Comparison of ENCODE assay signal across 10 cellular contexts in genomic region chr22:26573026-26573662, GRCh38. TPM values are rescaled to one million over a fixed set of nuclear protein-coding genes. Genes with fewer than 3 reads are reported as not detected.
A peak's percentile ranks its signal among the peaks of the same experiment; 100 is the strongest.
DNase-seq lines count a peak whose midpoint lies in the region; ATAC-seq and TF ChIP-seq lines count a peak whose summit lies in the region.
"Had no signal": no experiment of that assay in that cellular context is flagged by ENCODE, and none has a peak within 500 bp of the region (broad histone marks: within the 10 kb centered on the region; RNA-seq: fewer than 3 reads in every experiment).

No MANE protein-coding gene starts in this region.

- H3K4me3 ChIP-seq in psoas muscle = no peak overlapping the region

- CTCF ChIA-PET in activated CD8-positive, alpha-beta memory T cell treated with anti-CD3 and anti-CD28 coated beads, Interleukin-2, amount 10 ng/mL, durations not matched to agents 7 days and 5 days (lab: Charles Lee) = interaction anchor here (1.5 kb wide), 1 partner anchor 11 kb away, joined by 4 read pairs; no protein-coding TSS in a partner anchor

- H3K27ac ChIP-seq in psoas muscle = no peak overlapping the region

- no peak for TF ChIP-seq CTCF in psoas muscle (IDR thresholded peaks at IDR 0.05)

- WGBS in psoas muscle, 3 donors = 71 to 75% (median 74%) methylated on average over 10 of the region's 10 CpGs

- intact Hi-C loops in head of caudate nucleus (cut with DNase I) (no loop called here), psoas muscle (cut with DNase I) (no loop called here)

- peak; percentile 30 for ATAC-seq in T-helper 17 cell
- no peak for ATAC-seq in psoas muscle
- ATAC-seq in activated CD8-positive, alpha-beta memory T cell treated with anti-CD3 and anti-CD28 coated beads, Interleukin-2, amount 10 ng/mL, durations not matched to agents 7 days and 5 days = no peak

- peak; percentile 57 for DNase-seq in EH (ENCODE audit: low read depth)
- DNase-seq in T-helper 17 cell = no peak
- peak in 25 of 42 donors; percentile 13 to 68 (median 38) for DNase-seq in head of caudate nucleus
- peak; percentile 35 to 69 for DNase-seq in psoas muscle
- DNase-seq in activated CD8-positive, alpha-beta memory T cell treated with anti-CD3 and anti-CD28 coated beads, Interleukin-2, amount 10 ng/mL, durations not matched to agents 7 days and 5 days = no peak
- DNase-seq in central memory CD4-positive, alpha-beta T cell = no peak
- no peak for DNase-seq in GM03348 (ENCODE audit: low spot score)
- no peak for DNase-seq in DMS 273 (lab: John Stamatoyannopoulos, UW; ENCODE audit: unreplicated experiment)
- DNase-seq: NCI-H146 had no signal

- H3K9me3 ChIP-seq in T-helper 17 cell (ENCODE audit: control insufficient read depth, low read length, poor library complexity, severe bottlenecking) = no peaks in the 10 kb centered on the region
- H3K9me3 ChIP-seq in psoas muscle = no peaks in the 10 kb centered on the region

- H3K27ac Mint-ChIP-seq in T-helper 17 cell = peak overlapping the region; percentile 51
- no peak overlapping the region for H3K27ac Mint-ChIP-seq in activated CD8-positive, alpha-beta memory T cell treated with anti-CD3 and anti-CD28 coated beads, Interleukin-2, amount 10 ng/mL, durations not matched to agents 7 days and 5 days
- H3K27ac Mint-ChIP-seq: progenitor cell of endocrine pancreas had no signal

- H3K36me3 ChIP-seq in psoas muscle (ENCODE audit: insufficient read depth in 1 of 2, low read depth in 1 of 2) = no peaks in the 10 kb centered on the region

- H3K9me3 Mint-ChIP-seq in activated CD8-positive, alpha-beta memory T cell treated with anti-CD3 and anti-CD28 coated beads, Interleukin-2, amount 10 ng/mL, durations not matched to agents 7 days and 5 days (ENCODE audit: low read depth) = no peaks in the 10 kb centered on the region

- peaks cover 9% of the 10 kb centered on the region for H3K36me3 Mint-ChIP-seq in T-helper 17 cell (ENCODE audit: low read depth)
- H3K36me3 Mint-ChIP-seq in activated CD8-positive, alpha-beta memory T cell treated with anti-CD3 and anti-CD28 coated beads, Interleukin-2, amount 10 ng/mL, durations not matched to agents 7 days and 5 days = peaks cover 35% of the 10 kb centered on the region

- H3K4me3 Mint-ChIP-seq in T-helper 17 cell = no peak overlapping the region
- H3K4me3 Mint-ChIP-seq in activated CD8-positive, alpha-beta memory T cell treated with anti-CD3 and anti-CD28 coated beads, Interleukin-2, amount 10 ng/mL, durations not matched to agents 7 days and 5 days = no peak overlapping the region

- H3K27me3 Mint-ChIP-seq in T-helper 17 cell = no peaks in the 10 kb centered on the region
- no peaks in the 10 kb centered on the region for H3K27me3 Mint-ChIP-seq in activated CD8-positive, alpha-beta memory T cell treated with anti-CD3 and anti-CD28 coated beads, Interleukin-2, amount 10 ng/mL, durations not matched to agents 7 days and 5 days
- H3K27me3 Mint-ChIP-seq: progenitor cell of endocrine pancreas had no signal

- H3K27me3 ChIP-seq in psoas muscle (ENCODE audit: insufficient read depth in 3 of 3, low read length in 2 of 3) = no peaks in the 10 kb centered on the region

- peaks cover 48% of the 10 kb centered on the region for H3K4me1 Mint-ChIP-seq in T-helper 17 cell
- H3K4me1 Mint-ChIP-seq in activated CD8-positive, alpha-beta memory T cell treated with anti-CD3 and anti-CD28 coated beads, Interleukin-2, amount 10 ng/mL, durations not matched to agents 7 days and 5 days = peaks cover 58% of the 10 kb centered on the region

- peaks cover 31% of the 10 kb centered on the region for H3K4me1 ChIP-seq in psoas muscle

RNA-seq across cellular contexts. Expression of gene TPST2, which starts 16.8 kb away (rescaled TPM):
- total RNA-seq in T-helper 17 cell (10 to 100 TPM; 18.2 to 40.7 TPM), psoas muscle (10 to 100 TPM; 22.1 to 41.3 (median 28.5) TPM)
- polyA plus RNA-seq in psoas muscle = 10 to 100 TPM; 30.5 to 76.4 (median 46.9) TPM
- total RNA-seq in activated CD8-positive, alpha-beta memory T cell treated with anti-CD3 and anti-CD28 coated beads, Interleukin-2, amount 10 ng/mL, durations not matched to agents 7 days and 5 days = 10 to 100 TPM; 61.6 to 81.6 TPM

RNA-seq across cellular contexts. Expression of gene CRYBB1, which starts 44.7 kb away (rescaled TPM):
- total RNA-seq in T-helper 17 cell (not detected), psoas muscle (under 1 TPM in 3 of 4 donors, not detected in 1; 0.22 to 0.25 (median 0.25) TPM)
- under 1 TPM in 2 of 3 donors, not detected in 1; 0.14 to 0.21 TPM for polyA plus RNA-seq in psoas muscle
- under 1 TPM in 1 of 2 experiments, not detected in 1; 0.38 TPM for total RNA-seq in activated CD8-positive, alpha-beta memory T cell treated with anti-CD3 and anti-CD28 coated beads, Interleukin-2, amount 10 ng/mL, durations not matched to agents 7 days and 5 days
- total RNA-seq: progenitor cell of endocrine pancreas had no signal

RNA-seq across cellular contexts. Expression of gene CRYBA4, which starts 48.6 kb away (rescaled TPM):
- not detected for total RNA-seq in T-helper 17 cell
- total RNA-seq in psoas muscle = not detected
- not detected for polyA plus RNA-seq in psoas muscle
- under 1 TPM in 1 of 2 experiments, not detected in 1; 0.38 TPM for total RNA-seq in activated CD8-positive, alpha-beta memory T cell treated with anti-CD3 and anti-CD28 coated beads, Interleukin-2, amount 10 ng/mL, durations not matched to agents 7 days and 5 days
- total RNA-seq: progenitor cell of endocrine pancreas had no signal

Comparison
In these comparisons a context has a peak if more than half of its experiments do, and no peak if none do; other contexts are left out.
1. DNase-seq: peak in EH (single experiment), head of caudate nucleus (25 of 42) and psoas muscle (2 of 2); none in T-helper 17 cell (0 of 3), activated CD8-positive, alpha-beta memory T cell treated with anti-CD3 and anti-CD28 coated beads, Interleukin-2, amount 10 ng/mL, durations not matched to agents 7 days and 5 days (single experiment), central memory CD4-positive, alpha-beta T cell (single experiment), GM03348 (single experiment) and DMS 273 (single experiment).